Comparison of ENCODE assay signal across 8 cellular contexts in genomic region chr19:18701250-18701608, GRCh38. TPM values are rescaled to one million over a fixed set of nuclear protein-coding genes. Genes with fewer than 3 reads are reported as not detected.
DNase-seq lines count a peak whose midpoint lies in the region; ATAC-seq and TF ChIP-seq lines count a peak whose summit lies in the region.

No MANE protein-coding gene starts in this region.

- peaks cover 18% of the 10 kb centered on the region for H3K4me1 ChIP-seq in BE2C
- H3K4me1 ChIP-seq in Peyer's patch, result peaks cover 0 to 26% (median 11%) of the 10 kb centered on the region in 4 donors
- peaks cover 0 to 58% (median 18%) of the 10 kb centered on the region in 3 donors for H3K4me1 ChIP-seq in gastroesophageal sphincter
- H3K4me1 ChIP-seq in thymus (ENCODE audit: control insufficient read depth, insufficient read depth, low read length), result peaks cover 20% of the 10 kb centered on the region

- TF ChIP-seq EP300 in gastroesophageal sphincter (IDR thresholded peaks at IDR 0.05), result no peak

- H3K27ac ChIP-seq in Peyer's patch, result peak overlapping the region in 3 of 4 donors; percentile 28 to 82 (median 72)
- peak overlapping the region in 3 of 4 donors; percentile 78 to 83 (median 80) for H3K27ac ChIP-seq in gastroesophageal sphincter
- H3K27ac ChIP-seq in thymus (ENCODE audit: low read depth), result no peak overlapping the region

- H3K4me3 ChIP-seq in BE2C (ENCODE audit: low read depth, low read length) (peak overlapping the region; percentile 50), Peyer's patch (peak overlapping the region; percentile 28 to 53 (median 48)), gastroesophageal sphincter (peak overlapping the region; percentile 25 to 52), thymus (ENCODE audit: low read length) (peak overlapping the region; percentile 49)

- TF ChIP-seq CTCF in BE2C (IDR thresholded peaks at IDR 0.05; ENCODE audit: low read depth, low read length) (no peak), Peyer's patch (IDR thresholded peaks at IDR 0.05) (no peak), gastroesophageal sphincter (IDR thresholded peaks at IDR 0.05) (no peak)

- peak; percentile 5 for ATAC-seq in GM21515 (IDR thresholded peaks at IDR 0.05; ENCODE audit: unreplicated experiment)
- ATAC-seq in gastroesophageal sphincter, result no peak

- no peaks in the 10 kb centered on the region for H3K27me3 ChIP-seq in BE2C
- H3K27me3 ChIP-seq in Peyer's patch, result no peaks in the 10 kb centered on the region
- H3K27me3 ChIP-seq in gastroesophageal sphincter, result no peaks in the 10 kb centered on the region
- H3K27me3 ChIP-seq in thymus (ENCODE audit: control insufficient read depth, insufficient read depth), result no peaks in the 10 kb centered on the region

- 0% methylated on average over 1 of the region's 7 CpGs; no CpG with 5 or more reads in 1 of the 2 donors for WGBS in gastroesophageal sphincter (ENCODE audit: low coverage in 1 of 2), 2 donors
- WGBS in thymus, result 15% methylated on average over 7 of the region's 7 CpGs

- H3K9me3 ChIP-seq in BE2C, result no peaks in the 10 kb centered on the region; the same call in 1 of the 2 replicates
- no peaks in the 10 kb centered on the region for H3K9me3 ChIP-seq in Peyer's patch
- no peaks in the 10 kb centered on the region for H3K9me3 ChIP-seq in gastroesophageal sphincter
- no peaks in the 10 kb centered on the region for H3K9me3 ChIP-seq in thymus (ENCODE audit: control insufficient read depth)

- TF ChIP-seq POLR2A in Peyer's patch (IDR thresholded peaks at IDR 0.05), result no peak
- no peak for TF ChIP-seq POLR2A in gastroesophageal sphincter (IDR thresholded peaks at IDR 0.05)

- DNase-seq in BE2C (no peak), Peyer's patch (no peak), hepatic stellate cell (ENCODE audit: low spot score) (no peak), DMS53 treated with DMSO at 0.1 percent for 48 hours (lab: John Stamatoyannopoulos, UW; ENCODE audit: unreplicated experiment) (no peak), AG08396 (ENCODE audit: low spot score) (no peak)

- H3K36me3 ChIP-seq in BE2C, result no peaks in the 10 kb centered on the region
- no peaks in the 10 kb centered on the region for H3K36me3 ChIP-seq in Peyer's patch
- H3K36me3 ChIP-seq in gastroesophageal sphincter, result no peaks in the 10 kb centered on the region
- H3K36me3 ChIP-seq in thymus (ENCODE audit: control insufficient read depth, insufficient read depth), result no peaks in the 10 kb centered on the region

RNA-seq across cellular contexts. Expression of gene CRTC1, which starts 17.7 kb away (rescaled TPM):
- 23.7 TPM for polyA plus RNA-seq in BE2C (2012; ENCODE audit: insufficient read depth, insufficient read length, low read depth)
- 10 to 100 TPM in 2 of 4 donors, 1 to 10 TPM in 2; 5.1 to 21.5 (median 9.4) TPM for total RNA-seq in Peyer's patch
- 1 to 10 TPM; 3.8 to 8.9 (median 6.3) TPM for total RNA-seq in gastroesophageal sphincter
- polyA plus RNA-seq in thymus, result 9.7 TPM
